ENCODE assay signal across 1 cellular context in the genomic region with DNA sequence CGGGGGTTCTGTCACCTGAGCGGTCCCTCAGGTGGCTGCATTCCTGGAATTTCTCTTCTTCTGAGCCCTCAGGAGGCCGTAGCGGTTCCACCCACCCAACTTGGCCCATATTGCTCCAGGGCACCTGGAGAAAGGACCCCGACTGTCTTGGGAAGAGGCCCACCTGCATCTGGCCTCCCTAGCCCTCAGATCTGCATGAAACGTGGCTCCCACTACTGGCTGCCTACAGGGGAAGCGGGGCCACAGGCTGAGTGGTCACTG.
A peak's percentile ranks its signal among the peaks of the same experiment; 100 is the strongest.
TF ChIP-seq lines count a peak whose summit lies in the region.

No MANE protein-coding gene starts in this region.

TF ChIP-seq in HepG2, 621 proteins besides CTCF, POLR2A, EP300 and RAD21:
- TF ChIP-seq STAG1 (CRISPR knock-in tag; IDR thresholded peaks at IDR 0.05), result peak; percentile 22; the same call in 1 of the 2 replicates
- TF ChIP-seq SATB2 (CRISPR knock-in tag; IDR thresholded peaks at IDR 0.05), result no peak
- TF ChIP-seq ZNF225 (CRISPR knock-in tag; IDR thresholded peaks at IDR 0.05), result no peak
